ENCODE assay signal across 8 cellular contexts in genomic region chr1:156383023-156383422, GRCh38. TPM values are rescaled to one million over a fixed set of nuclear protein-coding genes. Genes with fewer than 3 reads are reported as not detected.
A peak's percentile ranks its signal among the peaks of the same experiment; 100 is the strongest.
DNase-seq lines count a peak whose midpoint lies in the region; ATAC-seq and TF ChIP-seq lines count a peak whose summit lies in the region.

No MANE protein-coding gene starts in this region.

- peak; percentile 92 for DNase-seq in DMS53 (lab: John Stamatoyannopoulos, UW)
- peak; percentile 87 to 98 for DNase-seq in NCI-H526 (lab: John Stamatoyannopoulos, UW)
- peak; percentile 79 for DNase-seq in activated CD8-positive, alpha-beta T cell treated with anti-CD3 and anti-CD28 coated beads for 36 hours
- peak; percentile 38 for DNase-seq in effector CD8-positive, alpha-beta T cell (lab: John Stamatoyannopoulos, UW)
- DNase-seq in midbrain (lab: John Stamatoyannopoulos, UW): peak; percentile 77
- peak; percentile 79 for DNase-seq in stimulated activated CD8-positive, alpha-beta memory T cell treated with anti-CD3 and anti-CD28 coated beads, Interleukin-4, amount 100 ng/mL, for 48 hours
- DNase-seq in posterior vena cava (ENCODE audit: low spot score): no peak

- H3K4me3 Mint-ChIP-seq in activated CD8-positive, alpha-beta T cell treated with anti-CD3 and anti-CD28 coated beads for 36 hours: no peak overlapping the region

- H3K9me3 Mint-ChIP-seq in activated CD8-positive, alpha-beta T cell treated with anti-CD3 and anti-CD28 coated beads for 36 hours: no peaks in the 10 kb centered on the region

- H3K27me3 Mint-ChIP-seq in activated CD8-positive, alpha-beta T cell treated with anti-CD3 and anti-CD28 coated beads for 36 hours: peaks cover 14% of the 10 kb centered on the region

- no peak overlapping the region for H3K27ac Mint-ChIP-seq in activated CD8-positive, alpha-beta T cell treated with anti-CD3 and anti-CD28 coated beads for 36 hours

- peak; percentile 65 for ATAC-seq in HG03103 (IDR thresholded peaks at IDR 0.05; ENCODE audit: low read depth, unreplicated experiment)
- ATAC-seq in activated CD8-positive, alpha-beta T cell treated with anti-CD3 and anti-CD28 coated beads for 36 hours: peak; percentile 92

- H3K36me3 Mint-ChIP-seq in activated CD8-positive, alpha-beta T cell treated with anti-CD3 and anti-CD28 coated beads for 36 hours (ENCODE audit: low read depth): no peaks in the 10 kb centered on the region

- intact Hi-C loops in activated CD8-positive, alpha-beta T cell treated with anti-CD3 and anti-CD28 coated beads for 36 hours (cut with micrococcal nuclease): no loop called here
- intact Hi-C loops in posterior vena cava (cut with DNase I): loop anchor here (5.0 to 10.0 kb wide), 3 partner anchors 202 to 272 kb away; no protein-coding TSS in a partner anchor

- H3K4me1 Mint-ChIP-seq in activated CD8-positive, alpha-beta T cell treated with anti-CD3 and anti-CD28 coated beads for 36 hours (ENCODE audit: low read depth): peaks cover 4% of the 10 kb centered on the region

- POLR2A ChIA-PET in activated CD8-positive, alpha-beta T cell treated with anti-CD3 and anti-CD28 coated beads for 36 hours (lab: Charles Lee): interaction anchor here (1.6 kb wide), 1 partner anchor 63 kb away, joined by 6 read pairs; no protein-coding TSS in a partner anchor

- CTCF ChIA-PET in activated CD8-positive, alpha-beta T cell treated with anti-CD3 and anti-CD28 coated beads for 36 hours (lab: Charles Lee): interaction anchor here (0.6 to 8.6 kb wide), 12 partner anchors 12 to 241 kb away, joined by 3 to 420 read pairs (median 22); partner anchors contain the start of gene RHBG

- TF ChIP-seq CTCF in activated CD8-positive, alpha-beta T cell treated with anti-CD3 and anti-CD28 coated beads for 36 hours (IDR thresholded peaks at IDR 0.05): peak; percentile 82

RNA-seq across cellular contexts. Expression of gene RHBG, which starts 14.0 kb away (rescaled TPM):
- total RNA-seq in activated CD8-positive, alpha-beta T cell treated with anti-CD3 and anti-CD28 coated beads for 36 hours: not detected
- total RNA-seq in posterior vena cava: not detected

RNA-seq across cellular contexts. Expression of gene TSACC, which starts 44.7 kb away (rescaled TPM):
- total RNA-seq in activated CD8-positive, alpha-beta T cell treated with anti-CD3 and anti-CD28 coated beads for 36 hours: under 1 TPM in 1 of 2 experiments, not detected in 1; 0.72 TPM
- not detected for total RNA-seq in posterior vena cava

RNA-seq across cellular contexts. Expression of gene CCT3, which starts 44.9 kb away (rescaled TPM):
- 100 to 1,000 TPM; 379 to 388 TPM for total RNA-seq in activated CD8-positive, alpha-beta T cell treated with anti-CD3 and anti-CD28 coated beads for 36 hours
- total RNA-seq in posterior vena cava: 100 to 1,000 TPM; 124 to 133 TPM
